11 cellular contexts compared by ENCODE assay signal in the genomic region with DNA sequence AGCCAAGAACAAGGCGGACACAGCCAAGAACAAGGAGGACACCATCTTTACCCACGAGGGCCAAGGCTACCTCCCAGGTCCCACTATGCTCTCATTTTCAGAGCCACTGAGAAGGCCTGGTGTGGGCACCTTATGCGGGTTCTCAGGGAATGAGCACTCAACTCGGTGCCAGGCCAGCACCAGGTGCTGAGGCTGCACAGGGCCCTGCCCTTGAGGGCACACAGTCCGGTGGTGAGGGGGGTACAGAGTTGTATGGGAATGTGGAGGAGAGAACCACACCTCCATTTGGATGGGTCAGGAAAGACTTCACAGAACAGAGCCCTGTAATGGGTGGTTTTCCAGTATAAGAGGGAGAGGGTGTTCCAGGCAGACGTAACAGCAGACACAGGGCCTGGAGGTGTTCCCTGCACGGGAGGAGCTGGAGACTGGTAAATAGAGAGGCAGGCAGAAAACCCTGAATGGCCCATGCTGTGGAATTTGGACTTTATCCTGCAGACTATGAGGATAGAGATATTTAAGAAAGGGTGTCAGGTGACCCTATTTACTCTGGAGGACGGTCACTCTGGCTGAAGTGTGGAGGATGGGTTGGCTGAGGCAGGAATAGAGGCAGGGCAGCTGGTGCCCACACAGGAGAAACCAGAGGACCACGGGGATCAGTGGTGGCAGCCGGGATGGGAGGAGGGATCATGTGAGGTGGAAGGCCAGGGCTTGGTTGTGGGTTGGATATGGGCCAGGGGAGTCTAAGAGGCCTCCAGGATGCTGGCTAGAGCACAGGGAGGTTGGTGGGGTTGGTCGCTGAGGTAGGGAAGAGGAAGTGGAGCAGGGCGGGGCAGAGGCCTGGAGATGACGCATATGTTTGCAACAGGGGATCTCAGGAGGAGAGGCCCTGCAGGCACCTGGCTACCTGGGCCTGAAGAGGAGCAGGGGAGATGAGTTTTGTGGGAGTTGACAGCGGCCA. TPM values are rescaled to one million over a fixed set of nuclear protein-coding genes. Genes with fewer than 3 reads are reported as not detected.
DNase-seq lines count a peak whose midpoint lies in the region; ATAC-seq and TF ChIP-seq lines count a peak whose summit lies in the region.
"Had no signal": no experiment of that assay in that cellular context is flagged by ENCODE, and none has a peak within 500 bp of the region (broad histone marks: within the 10 kb centered on the region; RNA-seq: fewer than 3 reads in every experiment).

No MANE protein-coding gene starts in this region.

- H3K27me3 Mint-ChIP-seq in chondrocyte (ENCODE audit: low read depth): peaks cover 13% of the 10 kb centered on the region

- BruUV-seq in HCT116 (replicated peaks; lab: Mats Ljungman, UMichigan): TSS peak; percentile 83

- RAD21 ChIA-PET in HCT116 (lab: Charles Lee; ENCODE audit: low non-redundant PET in 1 of 2, low total read pairs in 2 of 2, uncharacterized antibody in 2 of 2, unreplicated experiment in 2 of 2): no interaction called here

- DNase-seq in HCT116 (ENCODE audit: low read depth, low spot score) (peak; percentile 71), NOMO-1 treated with dmso at 0.1 percent for 144 hours (lab: John Stamatoyannopoulos, UW; ENCODE audit: unreplicated experiment) (peak; percentile 77), chondrocyte (ENCODE audit: low spot score) (peak; percentile 51), sciatic nerve (ENCODE audit: low spot score) (peak; percentile 53), SK-N-DZ (ENCODE audit: low spot score) (no peak)
- DNase-seq: H7 had no signal

- H3K4me1 Mint-ChIP-seq in chondrocyte (ENCODE audit: low read depth): no peaks in the 10 kb centered on the region

- H3K9ac ChIP-seq in HCT116 (ENCODE audit: low read length): peak overlapping the region; percentile 33

- no peak for TF ChIP-seq POLR2A in HCT116 (IDR thresholded peaks at IDR 0.05; ENCODE audit: borderline replicate concordance, extremely low read depth, insufficient read depth, insufficient read length)

- peaks cover 3% of the 10 kb centered on the region for H3K36me3 Mint-ChIP-seq in chondrocyte (ENCODE audit: low read depth)

- TF ChIP-seq CTCF in HCT116 (IDR thresholded peaks at IDR 0.05 in 2 of 3, conservative IDR thresholded peaks at IDR 0.05 in 1 of 3; ENCODE audit: borderline replicate concordance in 1 of 3, insufficient read depth in 1 of 3, low read depth in 2 of 3, low read length in 2 of 3) (no peak), chondrocyte (IDR thresholded peaks at IDR 0.05) (no peak)

- peak overlapping the region; percentile 24 for H2AFZ ChIP-seq in HCT116 (ENCODE audit: low read depth, low read length, poor library complexity, severe bottlenecking)

- no peak overlapping the region for H3K27ac Mint-ChIP-seq in chondrocyte (ENCODE audit: unreplicated experiment)

- intact Hi-C loops in HCT116 (cut with micrococcal nuclease) (no loop called here), sciatic nerve (cut with DNase I) (no loop called here)

- peak overlapping the region; percentile 68 for H3K4me2 ChIP-seq in HCT116 (ENCODE audit: low read length)

- CTCF ChIA-PET in HCT116 (lab: Charles Lee): no interaction called here

- no peaks in the 10 kb centered on the region for H3K27me3 ChIP-seq in HCT116 (ENCODE audit: insufficient read depth, low read length)
- H3K27me3 ChIP-seq: esophagus muscularis mucosa had no signal

- no peaks in the 10 kb centered on the region for H3K9me3 Mint-ChIP-seq in chondrocyte (ENCODE audit: low read depth)

- POLR2A ChIA-PET in HCT116 (lab: Charles Lee): no interaction called here

- TF ChIP-seq RAD21 in HCT116 (IDR thresholded peaks at IDR 0.05; ENCODE audit: low read depth): no peak

- ATAC-seq in HCT116: peak; percentile 90
- ATAC-seq in sciatic nerve: no peak
- no peak for ATAC-seq in HG03045 (IDR thresholded peaks at IDR 0.05; ENCODE audit: unreplicated experiment)
- no peak for ATAC-seq in HG03175 (IDR thresholded peaks at IDR 0.05; ENCODE audit: unreplicated experiment)
- ATAC-seq in HG02852 (IDR thresholded peaks at IDR 0.05; ENCODE audit: unreplicated experiment): no peak

- no peaks in the 10 kb centered on the region for H3K9me2 ChIP-seq in HCT116 (ENCODE audit: insufficient read depth)

- H3K4me3 Mint-ChIP-seq in chondrocyte (ENCODE audit: unreplicated experiment): no peak overlapping the region

- H3K9me3 ChIP-seq in HCT116 (ENCODE audit: control insufficient read depth in 1 of 2, insufficient read depth in 1 of 2, low read depth in 1 of 2, low read length in 2 of 2): no peaks in the 10 kb centered on the region
- H3K9me3 ChIP-seq: esophagus muscularis mucosa had no signal

- H3K79me2 ChIP-seq in HCT116 (ENCODE audit: insufficient read depth, low read length): no peaks in the 10 kb centered on the region

- no peaks in the 10 kb centered on the region for H3K36me3 ChIP-seq in HCT116 (ENCODE audit: control insufficient read depth in 1 of 2, insufficient read depth in 2 of 2, low read length in 2 of 2)
- H3K36me3 ChIP-seq: esophagus muscularis mucosa had no signal

- peak overlapping the region; percentile 45 for H3K27ac ChIP-seq in HCT116 (ENCODE audit: low read depth, low read length)
- H3K27ac ChIP-seq: esophagus muscularis mucosa had no signal

- peak overlapping the region in 1 of 2 experiments; percentile 22; a peak in 3 of 4 replicates for H3K4me3 ChIP-seq in HCT116 (replicated peaks in 1 of 2; ENCODE audit: low read depth in 1 of 2, low read length in 2 of 2)
- H3K4me3 ChIP-seq: esophagus muscularis mucosa had no signal

- peaks cover 17 to 27% of the 10 kb centered on the region in 2 experiments for H3K4me1 ChIP-seq in HCT116 (ENCODE audit: control insufficient read depth in 1 of 2, insufficient read depth in 2 of 2, low read length in 2 of 2)
- H3K4me1 ChIP-seq: esophagus muscularis mucosa had no signal

- no peaks in the 10 kb centered on the region for H4K20me1 ChIP-seq in HCT116 (ENCODE audit: insufficient read depth)

TF ChIP-seq in HCT116, 20 proteins besides CTCF, POLR2A, EP300 and RAD21:
- TF ChIP-seq ZNF274 (IDR thresholded peaks at IDR 0.05; ENCODE audit: low read depth, low read length) (no peak), REST (IDR thresholded peaks at IDR 0.05; ENCODE audit: low read depth) (no peak), EZH2 (IDR thresholded peaks at IDR 0.05) (no peak), POLR2AphosphoS5 (IDR thresholded peaks at IDR 0.05; ENCODE audit: low read depth, low read length) (peak; percentile 69), ZFX (IDR thresholded peaks at IDR 0.05) (peak; percentile 26; the same call in 1 of the 2 replicates), CBX3 (IDR thresholded peaks at IDR 0.05; ENCODE audit: low read depth) (peak; percentile 35; the same call in 1 of the 2 replicates), SP1 (IDR thresholded peaks at IDR 0.05; ENCODE audit: low read depth) (peak; percentile 65; the same call in 1 of the 2 replicates)
- TF ChIP-seq, protein P1, sequence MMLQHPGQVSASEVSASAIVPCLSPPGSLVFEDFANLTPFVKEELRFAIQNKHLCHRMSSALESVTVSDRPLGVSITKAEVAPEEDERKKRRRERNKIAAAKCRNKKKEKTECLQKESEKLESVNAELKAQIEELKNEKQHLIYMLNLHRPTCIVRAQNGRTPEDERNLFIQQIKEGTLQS (IDR thresholded peaks at IDR 0.05): no peak
- TF ChIP-seq, protein P2, sequence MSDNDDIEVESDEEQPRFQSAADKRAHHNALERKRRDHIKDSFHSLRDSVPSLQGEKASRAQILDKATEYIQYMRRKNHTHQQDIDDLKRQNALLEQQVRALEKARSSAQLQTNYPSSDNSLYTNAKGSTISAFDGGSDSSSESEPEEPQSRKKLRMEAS (IDR thresholded peaks at IDR 0.05): peak; percentile 17; the same call in 1 of the 2 replicates

RNA-seq across cellular contexts. Expression of gene CRABP1, which starts 34.6 kb away (rescaled TPM):
- total RNA-seq in HCT116 (2021; ENCODE audit: unreplicated experiment) (0.47 TPM), chondrocyte (not detected in 3 replicates), sciatic nerve (28.8 TPM)
- polyA plus RNA-seq in HCT116 (2012): not detected in 2 replicates
- polyA plus RNA-seq in SK-N-DZ (2014; cell fraction: cytosol; rRNA removed): 2.1 and 5.3 TPM in 2 replicates
- polyA plus RNA-seq in SK-N-DZ (2014; cell fraction: nucleus; rRNA removed): 1.2 and 1.8 TPM in 2 replicates
- total RNA-seq: esophagus muscularis mucosa, myocyte had no signal

Comparison
In these comparisons a context has a peak if more than half of its experiments do, and no peak if none do; other contexts are left out.
1. RNA of gene CRABP1, which starts 34.6 kb away (total RNA-seq): 28.8 TPM in sciatic nerve (single experiment); 0.47 TPM in HCT116 (single experiment) and not detected in chondrocyte; every median in the first group is over 10 times any median in the second.